ENCODE assay signal across 1 cellular context in the genomic region with DNA sequence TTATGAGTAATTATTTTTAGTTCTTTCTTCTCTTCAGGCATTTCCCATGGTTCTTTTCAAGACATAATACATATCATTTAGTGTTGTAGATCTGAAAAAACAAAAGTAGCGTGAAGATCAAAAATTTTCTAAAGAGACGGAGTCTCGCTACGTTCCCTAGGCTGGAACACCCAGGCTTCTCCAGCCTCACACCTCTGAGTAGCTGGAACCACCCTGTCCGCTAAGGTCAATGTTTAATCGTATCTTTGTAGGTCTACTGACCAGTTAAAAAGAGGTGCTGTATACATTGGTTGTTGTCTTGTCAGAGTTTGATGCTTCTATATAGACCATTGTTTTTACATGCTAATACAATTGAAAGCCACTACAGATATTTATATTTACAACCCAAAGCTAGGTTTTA.
TF ChIP-seq lines count a peak whose summit lies in the region.

No MANE protein-coding gene starts in this region.

TF ChIP-seq in GM12878, 131 proteins besides CTCF, POLR2A, EP300 and RAD21:
- TF ChIP-seq ZBED1 (IDR thresholded peaks at IDR 0.05; ENCODE audit: borderline replicate concordance), result no peak
- TF ChIP-seq SIN3A (IDR thresholded peaks at IDR 0.05; ENCODE audit: low read depth, low read length), result no peak
- TF ChIP-seq, protein P1, sequence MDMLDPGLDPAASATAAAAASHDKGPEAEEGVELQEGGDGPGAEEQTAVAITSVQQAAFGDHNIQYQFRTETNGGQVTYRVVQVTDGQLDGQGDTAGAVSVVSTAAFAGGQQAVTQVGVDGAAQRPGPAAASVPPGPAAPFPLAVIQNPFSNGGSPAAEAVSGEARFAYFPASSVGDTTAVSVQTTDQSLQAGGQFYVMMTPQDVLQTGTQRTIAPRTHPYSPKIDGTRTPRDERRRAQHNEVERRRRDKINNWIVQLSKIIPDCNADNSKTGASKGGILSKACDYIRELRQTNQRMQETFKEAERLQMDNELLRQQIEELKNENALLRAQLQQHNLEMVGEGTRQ (IDR thresholded peaks at IDR 0.05; ENCODE audit: borderline replicate concordance, low read depth, low read length), result no peak
- TF ChIP-seq KDM1A (IDR thresholded peaks at IDR 0.05; ENCODE audit: borderline replicate concordance), result no peak
- TF ChIP-seq BACH1 (IDR thresholded peaks at IDR 0.05; ENCODE audit: borderline replicate concordance), result no peak
- TF ChIP-seq RUNX3 (IDR thresholded peaks at IDR 0.05; ENCODE audit: low read length), result no peak
- TF ChIP-seq MEF2B (IDR thresholded peaks at IDR 0.05; ENCODE audit: partially characterized antibody, poor library complexity, severe bottlenecking), result no peak
- TF ChIP-seq MTA2 (IDR thresholded peaks at IDR 0.05; ENCODE audit: low read depth), result no peak
- TF ChIP-seq MXI1 (IDR thresholded peaks at IDR 0.05; ENCODE audit: low read depth, low read length), result no peak
- TF ChIP-seq YY1 (IDR thresholded peaks at IDR 0.05; ENCODE audit: low read depth, low read length), result no peak
- no peak for TF ChIP-seq TAF1 (IDR thresholded peaks at IDR 0.05; ENCODE audit: borderline replicate concordance, low read depth, low read length)
- TF ChIP-seq PML (IDR thresholded peaks at IDR 0.05; ENCODE audit: low read length), result no peak
- TF ChIP-seq SREBF1 (IDR thresholded peaks at IDR 0.05; ENCODE audit: low read length), result no peak
TF ChIP-seq in GM12878: peak in this region for 0.
